ENCODE assay signal across 21 cellular contexts in genomic region chr10:130770018-130770630, GRCh38.
"Had no signal": no experiment of that assay in that cellular context is flagged by ENCODE, and none has a peak within 500 bp of the region (broad histone marks: within the 10 kb centered on the region; RNA-seq: fewer than 3 reads in every experiment).

No MANE protein-coding gene starts in this region.

- H3K36me3 Mint-ChIP-seq: activated naive CD8-positive, alpha-beta T cell treated with anti-CD3 and anti-CD28 coated beads, Interleukin-2, amount 10 ng/mL, durations not matched to agents 7 days and 5 days had no signal

- H3K4me3 ChIP-seq: adrenal gland, SJCRH30 had no signal

- DNase-seq: activated CD4-positive, alpha-beta T cell treated with anti-CD3 and anti-CD28 coated beads for 4 hours; activated CD8-positive, alpha-beta memory T cell treated with anti-CD3 and anti-CD28 coated beads, Interleukin-2, amount 50 U/mL, for 4 hours; activated CD8-positive, alpha-beta T cell treated with anti-CD3 and anti-CD28 coated beads for 36 hours; activated naive CD4-positive, alpha-beta T cell treated with anti-CD3 and anti-CD28 coated beads, Interleukin-2, amount 50 U/mL, for 16 hours; activated naive CD8-positive, alpha-beta T cell treated with anti-CD3 and anti-CD28 coated beads, Interleukin-2, amount 10 ng/mL, durations not matched to agents 7 days and 5 days; activated T-cell treated with anti-CD3 and anti-CD28 coated beads, Interleukin-2, amount 50 U/mL, for 72 hours; adrenal gland; anterior cingulate cortex; caudate nucleus; IMR-90; Kasumi-1; KBM-7; NCI-H1417; NCI-H1930; NCI-H345; NCI-H510A; NCI-H526 treated with DMSO at 0.1 percent for 48 hours; PC-3; SJCRH30 had no signal

- H3K4me3 Mint-ChIP-seq: activated CD8-positive, alpha-beta T cell treated with anti-CD3 and anti-CD28 coated beads for 36 hours; activated naive CD8-positive, alpha-beta T cell treated with anti-CD3 and anti-CD28 coated beads, Interleukin-2, amount 10 ng/mL, durations not matched to agents 7 days and 5 days; activated T-cell treated with anti-CD3 and anti-CD28 coated beads, Interleukin-2, amount 50 U/mL, for 72 hours; T-helper 1 cell treated with Interleukin-12 subunit alpha and Interleukin-12 subunit beta and Interleukin-4 antibody, amounts not matched to agents 30 μg/mL and 1 μg/mL, for 36 hours had no signal

- H3K9me3 Mint-ChIP-seq: activated T-helper 2 cell treated with anti-CD3 and anti-CD28 coated beads, Interferon-gamma antibody, Interleukin-2, Interleukin-4, amounts not matched to agents 10 μg/mL and 5 μg/mL and 100 μg/mL, durations not matched to agents 14 hours and 24 hours and 36 hours had no signal

- H3K36me3 ChIP-seq: adrenal gland, SJCRH30 had no signal

- H3K9me3 ChIP-seq: adrenal gland, SJCRH30 had no signal

- H3K27ac Mint-ChIP-seq: activated CD8-positive, alpha-beta T cell treated with anti-CD3 and anti-CD28 coated beads for 36 hours; activated naive CD8-positive, alpha-beta T cell treated with anti-CD3 and anti-CD28 coated beads, Interleukin-2, amount 10 ng/mL, durations not matched to agents 7 days and 5 days; activated T-cell treated with anti-CD3 and anti-CD28 coated beads, Interleukin-2, amount 50 U/mL, for 72 hours; activated T-helper 2 cell treated with anti-CD3 and anti-CD28 coated beads, Interferon-gamma antibody, Interleukin-2, Interleukin-4, amounts not matched to agents 10 μg/mL and 5 μg/mL and 100 μg/mL, durations not matched to agents 14 hours and 24 hours and 36 hours; T-helper 1 cell treated with Interleukin-12 subunit alpha and Interleukin-12 subunit beta and Interleukin-4 antibody, amounts not matched to agents 30 μg/mL and 1 μg/mL, for 36 hours had no signal

- H3K27ac ChIP-seq: adrenal gland, SJCRH30 had no signal

- H3K27me3 ChIP-seq: adrenal gland, SJCRH30 had no signal

- H3K27me3 Mint-ChIP-seq: activated naive CD8-positive, alpha-beta T cell treated with anti-CD3 and anti-CD28 coated beads, Interleukin-2, amount 10 ng/mL, durations not matched to agents 7 days and 5 days had no signal

- H3K4me1 ChIP-seq: adrenal gland, SJCRH30 had no signal

- H3K4me1 Mint-ChIP-seq: activated naive CD8-positive, alpha-beta T cell treated with anti-CD3 and anti-CD28 coated beads, Interleukin-2, amount 10 ng/mL, durations not matched to agents 7 days and 5 days had no signal
